25 cellular contexts compared by ENCODE assay signal in genomic region chr14:40983604-40984003, GRCh38.
DNase-seq lines count a peak whose midpoint lies in the region; ATAC-seq and TF ChIP-seq lines count a peak whose summit lies in the region.
"Had no signal": no experiment of that assay in that cellular context is flagged by ENCODE, and none has a peak within 500 bp of the region (broad histone marks: within the 10 kb centered on the region; RNA-seq: fewer than 3 reads in every experiment).

No MANE protein-coding gene starts in this region.

- 0 out of 2 replicates have a peak, but pooled peaks cover 3% of the 10 kb centered on the region for H3K9me2 ChIP-seq in PC-3 (replicated peaks; ENCODE audit: low read length)

- no peaks in the 10 kb centered on the region for H3K36me3 Mint-ChIP-seq in MCF 10A (ENCODE audit: insufficient read depth, unreplicated experiment)
- H3K36me3 Mint-ChIP-seq in activated naive CD4-positive, alpha-beta T cell treated with anti-CD3 and anti-CD28 coated beads, Interleukin-2, amount 10 ng/mL, durations not matched to agents 7 days and 5 days, result no peaks in the 10 kb centered on the region
- H3K36me3 Mint-ChIP-seq: WTC11 had no signal

- H3K4me3 Mint-ChIP-seq in MCF 10A (ENCODE audit: unreplicated experiment), result no peak overlapping the region
- H3K4me3 Mint-ChIP-seq in activated naive CD4-positive, alpha-beta T cell treated with anti-CD3 and anti-CD28 coated beads, Interleukin-2, amount 10 ng/mL, durations not matched to agents 7 days and 5 days, result no peak overlapping the region
- H3K4me3 Mint-ChIP-seq: activated T-cell treated with anti-CD3 and anti-CD28 coated beads, Interleukin-2, amount 50 U/mL, for 4 hours; H9; nephron progenitor cell; WTC11 had no signal

- ATAC-seq in PC-3, result peak; percentile 85
- no peak for ATAC-seq in heart left ventricle
- no peak for ATAC-seq in HG02588 (IDR thresholded peaks at IDR 0.05; ENCODE audit: unreplicated experiment)
- ATAC-seq: activated T-cell treated with anti-CD3 and anti-CD28 coated beads, Interleukin-2, amount 50 U/mL, for 4 hours; WTC11 had no signal

- no peaks in the 10 kb centered on the region for H3F3A ChIP-seq in PC-3 (ENCODE audit: low read length, unreplicated experiment)

- H3K36me3 ChIP-seq in mammary epithelial cell (ENCODE audit: insufficient read depth, low read length) (no peaks in the 10 kb centered on the region), PC-3 (ENCODE audit: low read depth, low read length) (no peaks in the 10 kb centered on the region), fibroblast of lung (ENCODE audit: control insufficient read depth, insufficient read depth, low read length) (no peaks in the 10 kb centered on the region), heart left ventricle (no peaks in the 10 kb centered on the region)
- H3K36me3 ChIP-seq: brain microvascular endothelial cell, pancreas, tibial nerve had no signal

- H3K9me3 Mint-ChIP-seq in MCF 10A (ENCODE audit: unreplicated experiment), result no peaks in the 10 kb centered on the region
- H3K9me3 Mint-ChIP-seq in activated naive CD4-positive, alpha-beta T cell treated with anti-CD3 and anti-CD28 coated beads, Interleukin-2, amount 10 ng/mL, durations not matched to agents 7 days and 5 days, result peaks cover 4% of the 10 kb centered on the region
- H3K9me3 Mint-ChIP-seq: H9, nephron progenitor cell, WTC11 had no signal

- dilution Hi-C loops in mammary epithelial cell (cut with HindIII; ENCODE audit: low sequenced_read_pairs), result no loop called here

- H3K27me3 Mint-ChIP-seq in MCF 10A (ENCODE audit: insufficient read depth, unreplicated experiment), result peaks cover 52% of the 10 kb centered on the region
- H3K27me3 Mint-ChIP-seq in activated naive CD4-positive, alpha-beta T cell treated with anti-CD3 and anti-CD28 coated beads, Interleukin-2, amount 10 ng/mL, durations not matched to agents 7 days and 5 days, result no peaks in the 10 kb centered on the region

- BruUV-seq in MCF 10A (replicated peaks; lab: Mats Ljungman, UMichigan) (no TSS peak), mammary epithelial cell (replicated peaks; lab: Mats Ljungman, UMichigan) (no TSS peak), PC-3 (replicated peaks; lab: Mats Ljungman, UMichigan) (no TSS peak)

- H3K27me3 ChIP-seq in mammary epithelial cell (ENCODE audit: insufficient read depth, low read length), result no peaks in the 10 kb centered on the region
- H3K27me3 ChIP-seq in PC-3 (ENCODE audit: low read length), result no peaks in the 10 kb centered on the region
- no peaks in the 10 kb centered on the region for H3K27me3 ChIP-seq in fibroblast of lung (ENCODE audit: control insufficient read depth, insufficient read depth, low read length)
- no peaks in the 10 kb centered on the region for H3K27me3 ChIP-seq in heart left ventricle
- H3K27me3 ChIP-seq: brain microvascular endothelial cell, pancreas, tibial nerve had no signal

- H3K9me3 ChIP-seq in mammary epithelial cell (replicated peaks; ENCODE audit: insufficient read depth, low read length), result peaks cover 14% of the 10 kb centered on the region
- no peaks in the 10 kb centered on the region for H3K9me3 ChIP-seq in PC-3 (ENCODE audit: low read length)
- no peaks in the 10 kb centered on the region for H3K9me3 ChIP-seq in fibroblast of lung (ENCODE audit: control insufficient read depth, insufficient read depth, low read depth, low read length)
- peaks cover 0 to 4% (median 0%) of the 10 kb centered on the region in 12 donors for H3K9me3 ChIP-seq in heart left ventricle
- H3K9me3 ChIP-seq: pancreas, tibial nerve had no signal

- no peak overlapping the region for H3K27ac Mint-ChIP-seq in MCF 10A (ENCODE audit: low read depth, unreplicated experiment)
- H3K27ac Mint-ChIP-seq in activated naive CD4-positive, alpha-beta T cell treated with anti-CD3 and anti-CD28 coated beads, Interleukin-2, amount 10 ng/mL, durations not matched to agents 7 days and 5 days, result no peak overlapping the region
- H3K27ac Mint-ChIP-seq: H9, nephron progenitor cell, WTC11 had no signal

- POLR2A ChIA-PET in MCF 10A (lab: Yijun Ruan, JAX) (no interaction called here), PC-3 (lab: Charles Lee; ENCODE audit: unreplicated experiment) (no interaction called here)

- intact Hi-C loops in MCF 10A (cut with micrococcal nuclease) (no loop called here), mammary epithelial cell (cut with micrococcal nuclease) (no loop called here), PC-3 (cut with micrococcal nuclease) (no loop called here), heart left ventricle (cut with DNase I) (no loop called here)

- H3K9ac ChIP-seq in mammary epithelial cell (ENCODE audit: insufficient read depth, low read length), result no peak overlapping the region
- H3K9ac ChIP-seq in PC-3 (ENCODE audit: low read length), result no peak overlapping the region
- H3K9ac ChIP-seq in fibroblast of lung (ENCODE audit: insufficient read depth, low read length), result no peak overlapping the region

- H2AFZ ChIP-seq in mammary epithelial cell (ENCODE audit: low read depth, low read length) (no peak overlapping the region), PC-3 (ENCODE audit: low read length) (no peak overlapping the region), fibroblast of lung (ENCODE audit: low read length) (no peak overlapping the region)

- no peaks in the 10 kb centered on the region for H3K4me1 Mint-ChIP-seq in MCF 10A (ENCODE audit: insufficient read depth, unreplicated experiment)
- H3K4me1 Mint-ChIP-seq in activated naive CD4-positive, alpha-beta T cell treated with anti-CD3 and anti-CD28 coated beads, Interleukin-2, amount 10 ng/mL, durations not matched to agents 7 days and 5 days, result no peaks in the 10 kb centered on the region
- H3K4me1 Mint-ChIP-seq: nephron progenitor cell had no signal

- no peak overlapping the region for H3K4me2 ChIP-seq in mammary epithelial cell (ENCODE audit: insufficient read depth, low read depth, low read length)
- peak overlapping the region; percentile 33 for H3K4me2 ChIP-seq in PC-3 (ENCODE audit: low read length)
- no peak overlapping the region for H3K4me2 ChIP-seq in fibroblast of lung (ENCODE audit: extremely low read depth, insufficient read depth, low read length)

- peak; percentile 42 for DNase-seq in MCF 10A (ENCODE audit: unreplicated experiment)
- DNase-seq in mammary epithelial cell, result no peak
- DNase-seq in PC-3, result peak; percentile 63
- peak; percentile 10 to 35 for DNase-seq in fibroblast of lung (ENCODE audit: low read depth in 2 of 2)
- DNase-seq in heart left ventricle, result no peak
- DNase-seq in EL, result no peak
- no peak for DNase-seq in activated naive CD4-positive, alpha-beta T cell treated with anti-CD3 and anti-CD28 coated beads, Interleukin-2, amount 10 ng/mL, durations not matched to agents 7 days and 5 days
- DNase-seq: activated CD4-positive, alpha-beta T cell treated with anti-CD3 and anti-CD28 coated beads, Interleukin-2, amount 50 U/mL, for 1 hour; activated T-cell treated with anti-CD3 and anti-CD28 coated beads, Interleukin-2, amount 50 U/mL, for 4 hours; brain microvascular endothelial cell; DMS53; effector CD4-positive, alpha-beta T cell; foreskin fibroblast; GF-D8; H9; KBM-7; NCI-H1436; NCI-H526 treated with DMSO at 0.1 percent for 48 hours; nephron progenitor cell; pancreas; small intestine; T1000 had no signal

- H3K27ac ChIP-seq in mammary epithelial cell (ENCODE audit: insufficient read depth, low read depth, low read length), result no peak overlapping the region
- peak overlapping the region; percentile 36 for H3K27ac ChIP-seq in PC-3 (ENCODE audit: low read length)
- H3K27ac ChIP-seq in fibroblast of lung (ENCODE audit: insufficient read depth, low read length), result no peak overlapping the region
- H3K27ac ChIP-seq in heart left ventricle, result no peak overlapping the region
- H3K27ac ChIP-seq: brain microvascular endothelial cell, pancreas, tibial nerve had no signal

- no peaks in the 10 kb centered on the region for H3K4me1 ChIP-seq in mammary epithelial cell (ENCODE audit: insufficient read depth, low read length)
- peaks cover 25% of the 10 kb centered on the region for H3K4me1 ChIP-seq in PC-3 (ENCODE audit: insufficient read depth, low read length)
- no peaks in the 10 kb centered on the region for H3K4me1 ChIP-seq in fibroblast of lung (ENCODE audit: control insufficient read depth, extremely low read depth, insufficient read depth, low read length)
- no peaks in the 10 kb centered on the region for H3K4me1 ChIP-seq in heart left ventricle
- H3K4me1 ChIP-seq: pancreas had no signal

- H3K79me2 ChIP-seq in mammary epithelial cell (ENCODE audit: insufficient read depth, low read length) (no peaks in the 10 kb centered on the region), PC-3 (ENCODE audit: low read length) (no peaks in the 10 kb centered on the region), fibroblast of lung (ENCODE audit: control insufficient read depth, insufficient read depth, low read length) (no peaks in the 10 kb centered on the region)

- TF ChIP-seq POLR2A in heart left ventricle (IDR thresholded peaks at IDR 0.05), result no peak

- H3K4me3 ChIP-seq in mammary epithelial cell (replicated peaks in 1 of 3; ENCODE audit: insufficient read depth in 1 of 3, low read depth in 2 of 3, low read length in 3 of 3), result no peak overlapping the region
- no peak overlapping the region for H3K4me3 ChIP-seq in PC-3 (ENCODE audit: low read length)
- no peak overlapping the region for H3K4me3 ChIP-seq in fibroblast of lung (replicated peaks in 1 of 4; ENCODE audit: control extremely low read depth in 1 of 4, insufficient read depth in 1 of 4, low read depth in 3 of 4, low read length in 4 of 4)
- H3K4me3 ChIP-seq in heart left ventricle, result no peak overlapping the region
- H3K4me3 ChIP-seq: pancreas, tibial nerve had no signal

- in situ Hi-C loops in mammary epithelial cell (cut with MboI; ENCODE audit: low sequenced_read_pairs in 2 of 2), result no loop called here

- CTCF ChIA-PET in MCF 10A (lab: Yijun Ruan, JAX) (no interaction called here), mammary epithelial cell (lab: Charles Lee; ENCODE audit: low non-redundant PET) (no interaction called here), PC-3 (lab: Charles Lee) (no interaction called here)
- CTCF ChIA-PET in activated naive CD4-positive, alpha-beta T cell treated with anti-CD3 and anti-CD28 coated beads, Interleukin-2, amount 10 ng/mL, durations not matched to agents 7 days and 5 days (lab: Charles Lee), result no interaction called here

- TF ChIP-seq CTCF in MCF 10A (IDR thresholded peaks at IDR 0.05; ENCODE audit: unreplicated experiment) (no peak), mammary epithelial cell (conservative IDR thresholded peaks at IDR 0.05 in 1 of 2, IDR thresholded peaks at IDR 0.05 in 1 of 2; ENCODE audit: extremely low read depth in 1 of 2, insufficient read depth in 1 of 2, low read depth in 1 of 2, low read length in 2 of 2) (no peak), PC-3 (conservative IDR thresholded peaks at IDR 0.05; ENCODE audit: low read depth, low read length) (no peak), fibroblast of lung (conservative IDR thresholded peaks at IDR 0.05 in 1 of 2, IDR thresholded peaks at IDR 0.05 in 1 of 2; ENCODE audit: low read depth in 1 of 2, low read length in 2 of 2) (no peak), heart left ventricle (IDR thresholded peaks at IDR 0.05) (no peak)

- no peaks in the 10 kb centered on the region for H4K20me1 ChIP-seq in mammary epithelial cell (ENCODE audit: insufficient read depth, low read length)
- H4K20me1 ChIP-seq in PC-3 (ENCODE audit: low read length), result no peaks in the 10 kb centered on the region
- no peaks in the 10 kb centered on the region for H4K20me1 ChIP-seq in fibroblast of lung (ENCODE audit: control insufficient read depth, extremely low read depth, insufficient read depth, low read length)

- 24% methylated on average over 3 of the region's 3 CpGs for WGBS in mammary epithelial cell (ENCODE audit: low coverage, missing lambda C conversion rate)
- 49 to 55% (median 52%) methylated on average over 3 of the region's 3 CpGs for WGBS in heart left ventricle, 4 donors

Comparison
In these comparisons a context has a peak if more than half of its experiments do, and no peak if none do; other contexts are left out.
1. DNase-seq: peak in MCF 10A (single experiment), PC-3 (single experiment) and fibroblast of lung (2 of 2); none in mammary epithelial cell (single experiment), heart left ventricle (0 of 5), EL (single experiment) and activated naive CD4-positive, alpha-beta T cell treated with anti-CD3 and anti-CD28 coated beads, Interleukin-2, amount 10 ng/mL, durations not matched to agents 7 days and 5 days (single experiment).